ENCODE assay signal across 22 cellular contexts in genomic region chr16:7334801-7335560, GRCh38. TPM values are rescaled to one million over a fixed set of nuclear protein-coding genes. Genes with fewer than 3 reads are reported as not detected.
"Had no signal": no experiment of that assay in that cellular context is flagged by ENCODE, and none has a peak within 500 bp of the region (broad histone marks: within the 10 kb centered on the region; RNA-seq: fewer than 3 reads in every experiment).

No MANE protein-coding gene starts in this region.

- H3K36me3 Mint-ChIP-seq: memory B cell; natural killer cell; stimulated activated effector memory CD8-positive, alpha-beta T cell treated with anti-CD3 and anti-CD28 coated beads, Interleukin-12 subunit alpha, Interleukin-12 subunit beta, amount 100 ng/mL, for 72 hours; type B pancreatic cell had no signal

- DNase-seq: activated CD4-positive, alpha-beta T cell treated with anti-CD3 and anti-CD28 coated beads, Interleukin-2, amount 10 ng/mL, durations not matched to agents 7 days and 5 days; activated CD8-positive, alpha-beta T cell treated with anti-CD3 and anti-CD28 coated beads, Interleukin-2, amount 10 ng/mL, durations not matched to agents 7 days and 5 days; activated naive CD4-positive, alpha-beta T cell treated with anti-CD3 and anti-CD28 coated beads for 36 hours; activated T-cell treated with anti-CD3 and anti-CD28 coated beads, Interleukin-2, amount 50 U/mL, for 24 hours; body of pancreas; colonic mucosa; foreskin keratinocyte; natural killer cell; posterior cingulate gyrus; stimulated activated CD4-positive, alpha-beta T cell treated with anti-CD3 and anti-CD28 coated beads, Interleukin-4, amount 100 ng/mL, for 24 hours; stomach had no signal

- H3K9me3 Mint-ChIP-seq: type B pancreatic cell had no signal

- H3K4me3 Mint-ChIP-seq: activated CD4-positive, alpha-beta T cell treated with anti-CD3 and anti-CD28 coated beads, Interleukin-2, amount 10 ng/mL, durations not matched to agents 7 days and 5 days; activated CD8-positive, alpha-beta T cell treated with anti-CD3 and anti-CD28 coated beads, Interleukin-2, amount 10 ng/mL, durations not matched to agents 7 days and 5 days; activated naive CD4-positive, alpha-beta T cell treated with anti-CD3 and anti-CD28 coated beads for 36 hours; activated T-cell treated with anti-CD3 and anti-CD28 coated beads, Interleukin-2, amount 50 U/mL, for 24 hours; central memory CD8-positive, alpha-beta T cell; memory B cell; natural killer cell; stimulated activated effector memory CD8-positive, alpha-beta T cell treated with anti-CD3 and anti-CD28 coated beads, Interleukin-12 subunit alpha, Interleukin-12 subunit beta, amount 100 ng/mL, for 72 hours; type B pancreatic cell had no signal

- H3K27me3 ChIP-seq: body of pancreas, colonic mucosa, foreskin keratinocyte had no signal

- H3K27me3 Mint-ChIP-seq: activated CD4-positive, alpha-beta T cell treated with anti-CD3 and anti-CD28 coated beads, Interleukin-2, amount 10 ng/mL, durations not matched to agents 7 days and 5 days; activated T-cell treated with anti-CD3 and anti-CD28 coated beads, Interleukin-2, amount 50 U/mL, for 24 hours; central memory CD8-positive, alpha-beta T cell; memory B cell had no signal

- H3K27ac Mint-ChIP-seq: activated CD4-positive, alpha-beta T cell treated with anti-CD3 and anti-CD28 coated beads, Interleukin-2, amount 10 ng/mL, durations not matched to agents 7 days and 5 days; activated CD8-positive, alpha-beta T cell treated with anti-CD3 and anti-CD28 coated beads, Interleukin-2, amount 10 ng/mL, durations not matched to agents 7 days and 5 days; activated naive CD4-positive, alpha-beta T cell treated with anti-CD3 and anti-CD28 coated beads for 36 hours; activated T-cell treated with anti-CD3 and anti-CD28 coated beads, Interleukin-2, amount 50 U/mL, for 24 hours; memory B cell; natural killer cell; stimulated activated effector memory CD8-positive, alpha-beta T cell treated with anti-CD3 and anti-CD28 coated beads, Interleukin-12 subunit alpha, Interleukin-12 subunit beta, amount 100 ng/mL, for 72 hours; type B pancreatic cell had no signal

- H3K4me3 ChIP-seq: body of pancreas, colonic mucosa, smooth muscle cell, stomach had no signal

- H3K4me1 Mint-ChIP-seq: activated CD4-positive, alpha-beta T cell treated with anti-CD3 and anti-CD28 coated beads, Interleukin-2, amount 10 ng/mL, durations not matched to agents 7 days and 5 days; central memory CD8-positive, alpha-beta T cell; memory B cell; natural killer cell; stimulated activated effector memory CD8-positive, alpha-beta T cell treated with anti-CD3 and anti-CD28 coated beads, Interleukin-12 subunit alpha, Interleukin-12 subunit beta, amount 100 ng/mL, for 72 hours had no signal

- H3K9me3 ChIP-seq: body of pancreas, colonic mucosa, stomach had no signal

- ATAC-seq: activated CD4-positive, CD25-positive, alpha-beta regulatory T cell treated with anti-CD3 and anti-CD28 coated beads, Interleukin-2, amount 50 U/mL, for 24 hours; activated CD8-positive, alpha-beta T cell treated with anti-CD3 and anti-CD28 coated beads, Interleukin-2, amount 10 ng/mL, durations not matched to agents 7 days and 5 days; body of pancreas; foreskin keratinocyte; natural killer cell; stimulated activated effector memory CD8-positive, alpha-beta T cell treated with anti-CD3 and anti-CD28 coated beads, Interleukin-12 subunit alpha, Interleukin-12 subunit beta, amount 100 ng/mL, for 72 hours had no signal

- H3K36me3 ChIP-seq: colonic mucosa, stomach had no signal

- H3K4me1 ChIP-seq: body of pancreas, colonic mucosa, foreskin keratinocyte, stomach had no signal

- H3K27ac ChIP-seq: body of pancreas, colonic mucosa, foreskin keratinocyte, stomach had no signal

RNA-seq across cellular contexts. Expression of gene RBFOX1, which starts 2.3 kb away (rescaled TPM):
- total RNA-seq: activated CD4-positive, alpha-beta T cell treated with anti-CD3 and anti-CD28 coated beads, Interleukin-2, amount 10 ng/mL, durations not matched to agents 7 days and 5 days; activated CD8-positive, alpha-beta T cell treated with anti-CD3 and anti-CD28 coated beads, Interleukin-2, amount 10 ng/mL, durations not matched to agents 7 days and 5 days; activated naive CD4-positive, alpha-beta T cell treated with anti-CD3 and anti-CD28 coated beads for 36 hours; body of pancreas; epithelial cell of proximal tubule; fibroblast of lung; foreskin keratinocyte; kidney epithelial cell; liver; natural killer cell; smooth muscle cell; T-helper 1 cell treated with Interleukin-12 subunit alpha and Interleukin-12 subunit beta and Interleukin-4 antibody, amounts not matched to agents 30 ng/mL and 1 ng/mL, for 36 hours had no signal
- polyA plus RNA-seq: fibroblast of lung, foreskin keratinocyte, liver, smooth muscle cell had no signal
